Comparison of ENCODE assay signal across 31 cellular contexts in the genomic region with DNA sequence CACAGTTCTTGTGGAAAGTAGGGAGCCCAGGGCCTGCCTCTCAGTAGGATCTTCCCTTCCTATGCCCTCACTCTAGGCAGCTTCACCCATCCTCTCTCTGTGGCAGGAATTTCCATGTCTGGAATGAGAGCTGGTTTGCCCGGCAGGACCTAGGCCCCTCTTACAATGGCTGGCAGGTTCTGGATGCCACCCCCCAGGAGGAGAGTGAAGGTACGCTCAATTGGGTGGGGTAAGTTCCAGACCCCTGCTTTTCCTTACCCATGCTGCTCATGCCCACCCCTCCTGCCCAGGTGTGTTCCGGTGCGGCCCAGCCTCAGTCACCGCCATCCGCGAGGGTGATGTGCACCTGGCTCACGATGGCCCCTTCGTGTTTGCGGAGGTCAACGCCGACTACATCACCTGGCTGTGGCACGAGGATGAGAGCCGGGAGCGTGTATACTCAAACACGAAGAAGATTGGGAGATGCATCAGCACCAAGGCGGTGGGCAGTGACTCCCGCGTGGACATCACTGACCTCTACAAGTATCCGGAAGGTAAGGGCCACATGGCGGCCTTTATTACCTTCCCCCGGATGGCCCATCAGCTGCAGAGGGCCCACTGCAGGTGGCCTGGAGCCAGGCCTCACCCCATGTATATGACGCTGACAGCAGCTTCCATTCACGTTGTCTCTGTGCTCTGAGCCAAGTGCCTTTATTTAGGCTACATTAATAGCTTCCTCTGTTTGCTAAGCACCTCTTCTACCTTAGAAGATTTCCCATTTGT. TPM values are rescaled to one million over a fixed set of nuclear protein-coding genes. Genes with fewer than 3 reads are reported as not detected.
"Had no signal": no experiment of that assay in that cellular context is flagged by ENCODE, and none has a peak within 500 bp of the region (broad histone marks: within the 10 kb centered on the region; RNA-seq: fewer than 3 reads in every experiment).

No MANE protein-coding gene starts in this region.

- H3K9me3 Mint-ChIP-seq: activated T-cell treated with anti-CD3 and anti-CD28 coated beads, Interleukin-2, amount 50 U/mL, for 24 hours had no signal

- H3K36me3 ChIP-seq: brain microvascular endothelial cell, MG63 had no signal

- DNase-seq: activated B cell treated with CpG ODN at 0.5 μM for 24 hours; activated CD4-positive, alpha-beta memory T cell treated with anti-CD3 and anti-CD28 coated beads, Interleukin-2, amount 10 ng/mL, durations not matched to agents 7 days and 5 days; activated CD4-positive, alpha-beta T cell treated with anti-CD3 and anti-CD28 coated beads for 4 hours; activated CD4-positive, alpha-beta T cell treated with anti-CD3 and anti-CD28 coated beads, Interleukin-2, amount 50 U/mL, for 1 hour; activated CD4-positive, CD25-positive, alpha-beta regulatory T cell treated with anti-CD3 and anti-CD28 coated beads, Interleukin-2, amount 50 U/mL, for 72 hours; activated CD8-positive, alpha-beta memory T cell treated with anti-CD3 and anti-CD28 coated beads for 24 hours; activated naive CD4-positive, alpha-beta T cell treated with anti-CD3 and anti-CD28 coated beads, Interleukin-2, amount 50 U/mL, for 16 hours; activated naive CD8-positive, alpha-beta T cell treated with anti-CD3 and anti-CD28 coated beads for 36 hours; activated T-cell treated with anti-CD3 and anti-CD28 coated beads, Interleukin-2, amount 50 U/mL, for 24 hours; aorta; central memory CD4-positive, alpha-beta T cell; KG1; MG63; NCI-H1048; NCI-H1105 treated with DMSO at 0.1 percent for 48 hours; NCI-H1436; NCI-H1694; NCI-H1930; NCI-H2081 treated with DMSO at 0.1 percent for 48 hours; NCI-H524 treated with DMSO at 0.1 percent for 48 hours; SHP77 treated with DMSO at 0.1 percent for 48 hours; T-helper 1 cell; T-helper 2 cell; T-helper 9 cell had no signal

- H3K9me3 ChIP-seq: MG63 had no signal

- H3K4me1 Mint-ChIP-seq: activated B cell treated with CpG ODN at 0.5 μM for 24 hours; activated CD4-positive, alpha-beta memory T cell treated with anti-CD3 and anti-CD28 coated beads, Interleukin-2, amount 10 ng/mL, durations not matched to agents 7 days and 5 days; activated naive CD8-positive, alpha-beta T cell treated with anti-CD3 and anti-CD28 coated beads for 36 hours had no signal

- H3K4me3 Mint-ChIP-seq: activated B cell treated with CpG ODN at 0.5 μM for 24 hours; activated CD4-positive, alpha-beta memory T cell treated with anti-CD3 and anti-CD28 coated beads, Interleukin-2, amount 10 ng/mL, durations not matched to agents 7 days and 5 days; activated naive CD8-positive, alpha-beta T cell treated with anti-CD3 and anti-CD28 coated beads for 36 hours; activated T-cell treated with anti-CD3 and anti-CD28 coated beads, Interleukin-2, amount 50 U/mL, for 24 hours had no signal

- H3K27ac ChIP-seq: brain microvascular endothelial cell, VCaP had no signal

- H3K27ac Mint-ChIP-seq: activated B cell treated with CpG ODN at 0.5 μM for 24 hours; activated CD4-positive, alpha-beta memory T cell treated with anti-CD3 and anti-CD28 coated beads, Interleukin-2, amount 10 ng/mL, durations not matched to agents 7 days and 5 days; activated naive CD8-positive, alpha-beta T cell treated with anti-CD3 and anti-CD28 coated beads for 36 hours; activated T-cell treated with anti-CD3 and anti-CD28 coated beads, Interleukin-2, amount 50 U/mL, for 24 hours; activated T-helper 2 cell treated with anti-CD3 and anti-CD28 coated beads, Interferon-gamma antibody, Interleukin-2, Interleukin-4, amounts not matched to agents 10 μg/mL and 5 μg/mL and 100 μg/mL, durations not matched to agents 14 hours and 24 hours and 36 hours had no signal

- H3K27me3 ChIP-seq: brain microvascular endothelial cell, MG63 had no signal

- H3K4me3 ChIP-seq: MG63 had no signal

- H3K36me3 Mint-ChIP-seq: activated naive CD8-positive, alpha-beta T cell treated with anti-CD3 and anti-CD28 coated beads for 36 hours had no signal

RNA-seq across cellular contexts. Expression of a gene that starts 22.8 kb away (rescaled TPM):
- total RNA-seq: activated B cell treated with CpG ODN at 0.5 μM for 24 hours; activated CD4-positive, alpha-beta memory T cell treated with anti-CD3 and anti-CD28 coated beads, Interleukin-2, amount 10 ng/mL, durations not matched to agents 7 days and 5 days; activated naive CD8-positive, alpha-beta T cell treated with anti-CD3 and anti-CD28 coated beads for 36 hours; activated T-helper 2 cell treated with anti-CD3 and anti-CD28 coated beads, Interferon-gamma antibody, Interleukin-2, Interleukin-4, amounts not matched to agents 10 μg/mL and 5 μg/mL and 100 μg/mL, durations not matched to agents 14 hours and 24 hours and 36 hours; aorta; cerebellum; NCI-H460; RPMI7951; SK-MEL-5 had no signal
